12 cellular contexts compared by ENCODE assay signal in genomic region chr10:33327750-33328149, GRCh38. TPM values are rescaled to one million over a fixed set of nuclear protein-coding genes. Genes with fewer than 3 reads are reported as not detected.
A peak's percentile ranks its signal among the peaks of the same experiment; 100 is the strongest.
DNase-seq lines count a peak whose midpoint lies in the region; ATAC-seq and TF ChIP-seq lines count a peak whose summit lies in the region.
"Had no signal": no experiment of that assay in that cellular context is flagged by ENCODE, and none has a peak within 500 bp of the region (broad histone marks: within the 10 kb centered on the region; RNA-seq: fewer than 3 reads in every experiment).

No MANE protein-coding gene starts in this region.

- H3K36me3 Mint-ChIP-seq in osteocyte (ENCODE audit: unreplicated experiment) (peaks cover 55% of the 10 kb centered on the region), natural killer cell (no peaks in the 10 kb centered on the region)

- no peak overlapping the region for H3K27ac ChIP-seq in OCI-LY7 (ENCODE audit: low read depth, low read length, poor library complexity, severe bottlenecking)

- H3K27me3 Mint-ChIP-seq in osteocyte (ENCODE audit: unreplicated experiment) (no peaks in the 10 kb centered on the region), natural killer cell (ENCODE audit: low read depth in 2 of 2) (peaks cover 33 to 64% of the 10 kb centered on the region in 2 donors)

- CTCF ChIA-PET in OCI-LY7 (lab: Charles Lee; ENCODE audit: unreplicated experiment), result no interaction called here

- H3K4me2 ChIP-seq in OCI-LY7 (ENCODE audit: low read length), result no peak overlapping the region

- peak overlapping the region; percentile 42 for H3K4me3 Mint-ChIP-seq in osteocyte (ENCODE audit: unreplicated experiment)
- H3K4me3 Mint-ChIP-seq in natural killer cell, result no peak overlapping the region
- H3K4me3 Mint-ChIP-seq: activated naive CD8-positive, alpha-beta T cell treated with anti-CD3 and anti-CD28 coated beads, Interleukin-2, amount 50 U/mL, for 24 hours had no signal

- H3K4me3 ChIP-seq in OCI-LY7 (ENCODE audit: low read depth, low read length, poor library complexity, severe bottlenecking) (no peak overlapping the region), fibroblast of mammary gland (ENCODE audit: control insufficient read depth, low read depth, low read length) (no peak overlapping the region)

- intact Hi-C loops in OCI-LY7 (cut with micrococcal nuclease; ENCODE audit: unreplicated experiment) (no loop called here), natural killer cell (cut with micrococcal nuclease) (no loop called here)

- H3K4me1 Mint-ChIP-seq in osteocyte (ENCODE audit: unreplicated experiment) (peaks cover 77% of the 10 kb centered on the region), natural killer cell (peaks cover 0 to 7% of the 10 kb centered on the region in 2 donors)

- H2AFZ ChIP-seq in OCI-LY7 (ENCODE audit: low read length), result no peak overlapping the region

- no peaks in the 10 kb centered on the region for H3K4me1 ChIP-seq in OCI-LY7 (ENCODE audit: insufficient read depth, low read length, poor library complexity, severe bottlenecking)

- DNase-seq in ELR (ENCODE audit: low read depth) (peak; percentile 37), OCI-LY7 (ENCODE audit: low spot score) (no peak), fibroblast of mammary gland (ENCODE audit: low read depth) (no peak), osteocyte (ENCODE audit: extremely low spot score, unreplicated experiment) (no peak), NCI-H524 treated with DMSO at 0.1 percent for 48 hours (lab: John Stamatoyannopoulos, UW) (no peak), DMS79 (lab: John Stamatoyannopoulos, UW) (no peak), natural killer cell (no peak)
- no peak for DNase-seq in activated CD8-positive, alpha-beta memory T cell treated with anti-CD3 and anti-CD28 coated beads, Interleukin-2, amount 50 U/mL, for 4 hours
- DNase-seq: activated CD4-positive, alpha-beta T cell treated with anti-CD3 and anti-CD28 coated beads for 1 hour; activated naive CD8-positive, alpha-beta T cell treated with anti-CD3 and anti-CD28 coated beads, Interleukin-2, amount 50 U/mL, for 24 hours; KG1; OCI-M1 had no signal

- POLR2A ChIA-PET in OCI-LY7 (lab: Charles Lee), result no interaction called here

- H4K20me1 ChIP-seq in OCI-LY7 (ENCODE audit: insufficient read depth, low read length), result no peaks in the 10 kb centered on the region

- no TSS peak for BruUV-seq in OCI-LY7 (replicated peaks; lab: Mats Ljungman, UMichigan)

- H3K9me3 Mint-ChIP-seq in osteocyte (ENCODE audit: unreplicated experiment), result no peaks in the 10 kb centered on the region
- no peaks in the 10 kb centered on the region for H3K9me3 Mint-ChIP-seq in natural killer cell
- H3K9me3 Mint-ChIP-seq: activated naive CD8-positive, alpha-beta T cell treated with anti-CD3 and anti-CD28 coated beads, Interleukin-2, amount 50 U/mL, for 24 hours had no signal

- H3K9me2 ChIP-seq in OCI-LY7 (ENCODE audit: insufficient read depth, low read length), result no peaks in the 10 kb centered on the region

- no peaks in the 10 kb centered on the region for H3K9me3 ChIP-seq in OCI-LY7 (ENCODE audit: low read length)

- H3K36me3 ChIP-seq in OCI-LY7 (ENCODE audit: insufficient read depth, low read length), result no peaks in the 10 kb centered on the region

- peak; percentile 43 for TF ChIP-seq CTCF in OCI-LY7 (conservative IDR thresholded peaks at IDR 0.05; ENCODE audit: low read length)
- peak; percentile 22 for TF ChIP-seq CTCF in fibroblast of mammary gland (conservative IDR thresholded peaks at IDR 0.05; ENCODE audit: control insufficient read depth, insufficient read depth, low read depth, low read length)
- TF ChIP-seq CTCF in osteocyte (IDR thresholded peaks at IDR 0.05), result peak; percentile 50
- no peak for TF ChIP-seq CTCF in natural killer cell (IDR thresholded peaks at IDR 0.05)

- peak overlapping the region; percentile 74 for H3K27ac Mint-ChIP-seq in osteocyte (ENCODE audit: unreplicated experiment)
- H3K27ac Mint-ChIP-seq in natural killer cell, result no peak overlapping the region
- H3K27ac Mint-ChIP-seq: activated naive CD8-positive, alpha-beta T cell treated with anti-CD3 and anti-CD28 coated beads, Interleukin-2, amount 50 U/mL, for 24 hours had no signal

- H3K79me2 ChIP-seq in OCI-LY7 (ENCODE audit: insufficient read depth, low read depth, low read length), result no peaks in the 10 kb centered on the region

- no peak for ATAC-seq in natural killer cell
- ATAC-seq: activated naive CD8-positive, alpha-beta T cell treated with anti-CD3 and anti-CD28 coated beads, Interleukin-2, amount 50 U/mL, for 24 hours had no signal

RNA-seq across cellular contexts. Expression of gene NRP1, which starts 6.7 kb away (rescaled TPM):
- total RNA-seq in OCI-LY7 (2014; rRNA removed; shearing (Covaris generic)), result not detected in 2 replicates
- total RNA-seq in OCI-LY7 (2022), result not detected in 2 replicates
- 208 and 222 TPM in 2 replicates for total RNA-seq in osteocyte
- 1 to 10 TPM in 1 of 3 donors, under 1 TPM in 1, not detected in 1; 0.16 to 1.5 TPM for total RNA-seq in natural killer cell

Comparison
In these comparisons a context has a peak if more than half of its experiments do, and no peak if none do; other contexts are left out.
1. RNA of gene NRP1, which starts 6.7 kb away (total RNA-seq): 208 to 222 TPM in osteocyte; 0.16 to 1.5 TPM in natural killer cell and not detected in OCI-LY7; every median in the first group is over 10 times any median in the second.